ENCODE assay signal across 8 cellular contexts in genomic region chr1:246875041-246876026, GRCh38. TPM values are rescaled to one million over a fixed set of nuclear protein-coding genes. Genes with fewer than 3 reads are reported as not detected.
DNase-seq lines count a peak whose midpoint lies in the region; ATAC-seq, FAIRE-seq and TF ChIP-seq lines count a peak whose summit lies in the region.

No MANE protein-coding gene starts in this region.

- DNase-seq in EH (ENCODE audit: low read depth) (peak; percentile 89), RCC 7860 (ENCODE audit: low spot score) (peak; percentile 70), hepatic stellate cell (ENCODE audit: low spot score) (peak; percentile 40), amygdala (lab: John Stamatoyannopoulos, UW) (no peak), NOMO-1 treated with DMSO at 0.1 percent for 48 hours (lab: John Stamatoyannopoulos, UW; ENCODE audit: unreplicated experiment) (no peak), left ventricle myocardium inferior (no peak)

- ATAC-seq in GM21529 (IDR thresholded peaks at IDR 0.05; ENCODE audit: unreplicated experiment) (peak; percentile 90), HG03097 (IDR thresholded peaks at IDR 0.05; ENCODE audit: low FRiP score, unreplicated experiment) (no peak)

- no peak for TF ChIP-seq CTCF in left ventricle myocardium inferior (IDR thresholded peaks at IDR 0.05; ENCODE audit: borderline replicate concordance)

- H3K27me3 ChIP-seq in left ventricle myocardium inferior (ENCODE audit: low read depth) = no peaks in the 10 kb centered on the region

- no peak for FAIRE-seq in RCC 7860 (lab: Jason Lieb, UNC)

- H3K4me3 ChIP-seq in left ventricle myocardium inferior = no peak overlapping the region

- no peak overlapping the region for H3K27ac ChIP-seq in left ventricle myocardium inferior (replicated peaks)

- H3K4me1 ChIP-seq in left ventricle myocardium inferior = peaks cover 12% of the 10 kb centered on the region

- peaks cover 62% of the 10 kb centered on the region for H3K36me3 ChIP-seq in left ventricle myocardium inferior

- no peaks in the 10 kb centered on the region for H3K9me3 ChIP-seq in left ventricle myocardium inferior (replicated peaks)

- intact Hi-C loops in left ventricle myocardium inferior (cut with micrococcal nuclease) = no loop called here

RNA-seq across cellular contexts. Expression of gene AHCTF1, which starts 56.4 kb away (rescaled TPM):
- 20.8 TPM for total RNA-seq in left ventricle myocardium inferior

Comparison
In these comparisons a context has a peak if more than half of its experiments do, and no peak if none do; other contexts are left out.
1. DNase-seq: peak in EH (single experiment), RCC 7860 (single experiment) and hepatic stellate cell (single experiment); none in amygdala (0 of 56), NOMO-1 treated with DMSO at 0.1 percent for 48 hours (single experiment) and left ventricle myocardium inferior (single experiment).